In genomic region chr14:50088117-50088515, GRCh38 we compare ENCODE assay signal across 19 cellular contexts. TPM values are rescaled to one million over a fixed set of nuclear protein-coding genes. Genes with fewer than 3 reads are reported as not detected.
DNase-seq lines count a peak whose midpoint lies in the region; ATAC-seq, FAIRE-seq and TF ChIP-seq lines count a peak whose summit lies in the region.
"Had no signal": no experiment of that assay in that cellular context is flagged by ENCODE, and none has a peak within 500 bp of the region (broad histone marks: within the 10 kb centered on the region; RNA-seq: fewer than 3 reads in every experiment).

No MANE protein-coding gene starts in this region.

- peak overlapping the region; percentile 45 for H3K27ac ChIP-seq in KMS-11
- peak overlapping the region; percentile 68 for H3K27ac ChIP-seq in naive thymus-derived CD4-positive, alpha-beta T cell (ENCODE audit: low read depth, low read length)
- no peak overlapping the region for H3K27ac ChIP-seq in left lung
- no peak overlapping the region for H3K27ac ChIP-seq in upper lobe of right lung
- H3K27ac ChIP-seq: breast epithelium, lower lobe of right lung, VCaP had no signal

- H4K20me1 ChIP-seq in KMS-11 (ENCODE audit: insufficient read depth): no peaks in the 10 kb centered on the region

- H3K9ac ChIP-seq in KMS-11: no peak overlapping the region

- peaks cover 4% of the 10 kb centered on the region for H3K27me3 Mint-ChIP-seq in T-helper 2 cell treated with Interferon-gamma antibody and Interleukin-4, amounts not matched to agents 5 μg/mL and 100 μg/mL, for 36 hours (ENCODE audit: low read depth)
- no peaks in the 10 kb centered on the region for H3K27me3 Mint-ChIP-seq in naive thymus-derived CD4-positive, alpha-beta T cell

- ATAC-seq in activated naive CD4-positive, alpha-beta T cell treated with anti-CD3 and anti-CD28 coated beads, Interleukin-2, amount 50 U/mL, for 72 hours: no peak
- ATAC-seq in naive thymus-derived CD4-positive, alpha-beta T cell: no peak
- no peak for ATAC-seq in left lung
- no peak for ATAC-seq in upper lobe of right lung
- ATAC-seq: lower lobe of right lung, sciatic nerve had no signal

- H3K4me1 ChIP-seq in KMS-11 (ENCODE audit: low read depth, poor library complexity, severe bottlenecking) (peaks cover 67% of the 10 kb centered on the region), left lung (no peaks in the 10 kb centered on the region), upper lobe of right lung (peaks cover 3% of the 10 kb centered on the region)
- H3K4me1 ChIP-seq in naive thymus-derived CD4-positive, alpha-beta T cell (ENCODE audit: control insufficient read depth in 2 of 2, insufficient read depth in 2 of 2, low read length in 2 of 2): peaks cover 63 to 86% of the 10 kb centered on the region in 2 donors

- no peaks in the 10 kb centered on the region for H3K9me3 Mint-ChIP-seq in T-helper 2 cell treated with Interferon-gamma antibody and Interleukin-4, amounts not matched to agents 5 μg/mL and 100 μg/mL, for 36 hours
- H3K9me3 Mint-ChIP-seq in activated naive CD4-positive, alpha-beta T cell treated with anti-CD3 and anti-CD28 coated beads, Interleukin-2, amount 50 U/mL, for 72 hours: peaks cover 4 to 5% of the 10 kb centered on the region in 2 donors
- H3K9me3 Mint-ChIP-seq in naive thymus-derived CD4-positive, alpha-beta T cell: no peaks in the 10 kb centered on the region

- H3K4me3 Mint-ChIP-seq in T-helper 2 cell treated with Interferon-gamma antibody and Interleukin-4, amounts not matched to agents 5 μg/mL and 100 μg/mL, for 36 hours: peak overlapping the region; percentile 46
- H3K4me3 Mint-ChIP-seq in naive thymus-derived CD4-positive, alpha-beta T cell: peak overlapping the region in 8 of 10 donors; percentile 46 to 81 (median 67)

- no peak overlapping the region for H2AFZ ChIP-seq in KMS-11 (ENCODE audit: low read depth)

- H3K36me3 Mint-ChIP-seq in T-helper 2 cell treated with Interferon-gamma antibody and Interleukin-4, amounts not matched to agents 5 μg/mL and 100 μg/mL, for 36 hours (ENCODE audit: low read depth): peaks cover 11% of the 10 kb centered on the region
- peaks cover 5 to 20% of the 10 kb centered on the region in 2 donors for H3K36me3 Mint-ChIP-seq in activated naive CD4-positive, alpha-beta T cell treated with anti-CD3 and anti-CD28 coated beads, Interleukin-2, amount 50 U/mL, for 72 hours
- peaks cover 0 to 31% (median 4%) of the 10 kb centered on the region in 5 donors for H3K36me3 Mint-ChIP-seq in naive thymus-derived CD4-positive, alpha-beta T cell

- CTCF ChIA-PET in naive thymus-derived CD4-positive, alpha-beta T cell (lab: Charles Lee): interaction anchor here (0.7 to 3.7 kb wide), 6 partner anchors 14 to 236 kb away, joined by 3 to 18 read pairs (median 10); partner anchors contain the start of gene NEMF

- peak overlapping the region; percentile 61 for H3K4me2 ChIP-seq in KMS-11

- no peaks in the 10 kb centered on the region for H3K9me3 ChIP-seq in naive thymus-derived CD4-positive, alpha-beta T cell (ENCODE audit: control insufficient read depth in 2 of 3, low read length in 3 of 3)
- H3K9me3 ChIP-seq in left lung (no peaks in the 10 kb centered on the region), upper lobe of right lung (no peaks in the 10 kb centered on the region)
- H3K9me3 ChIP-seq: breast epithelium, lower lobe of right lung, stomach had no signal

- peak overlapping the region; percentile 88 for H3K27ac Mint-ChIP-seq in T-helper 2 cell treated with Interferon-gamma antibody and Interleukin-4, amounts not matched to agents 5 μg/mL and 100 μg/mL, for 36 hours
- peak overlapping the region; percentile 0 to 80 for H3K27ac Mint-ChIP-seq in activated naive CD4-positive, alpha-beta T cell treated with anti-CD3 and anti-CD28 coated beads, Interleukin-2, amount 50 U/mL, for 72 hours
- peak overlapping the region; percentile 83 to 94 (median 89) for H3K27ac Mint-ChIP-seq in naive thymus-derived CD4-positive, alpha-beta T cell

- H3K4me3 ChIP-seq in KMS-11 (IDR thresholded peaks at IDR 0.05; ENCODE audit: insufficient read depth, low read depth, low read length): no peak overlapping the region
- H3K4me3 ChIP-seq in naive thymus-derived CD4-positive, alpha-beta T cell (ENCODE audit: low read length): no peak overlapping the region
- no peak overlapping the region for H3K4me3 ChIP-seq in left lung
- no peak overlapping the region for H3K4me3 ChIP-seq in upper lobe of right lung
- H3K4me3 ChIP-seq: breast epithelium, lower lobe of right lung, stomach had no signal

- H3K27me3 ChIP-seq in KMS-11 (ENCODE audit: insufficient read depth, low read depth) (no peaks in the 10 kb centered on the region), left lung (no peaks in the 10 kb centered on the region), upper lobe of right lung (no peaks in the 10 kb centered on the region)
- no peaks in the 10 kb centered on the region for H3K27me3 ChIP-seq in naive thymus-derived CD4-positive, alpha-beta T cell (ENCODE audit: control insufficient read depth in 2 of 2, insufficient read depth in 2 of 2, low read length in 2 of 2)
- H3K27me3 ChIP-seq: breast epithelium, stomach had no signal

- FAIRE-seq in urothelium cell line (lab: Jason Lieb, UNC): no peak
- FAIRE-seq: G401.6 had no signal

- intact Hi-C loops in naive thymus-derived CD4-positive, alpha-beta T cell (cut with micrococcal nuclease): no loop called here
- intact Hi-C loops in left lung (cut with DNase I) (no loop called here), upper lobe of right lung (cut with DNase I) (no loop called here)

- POLR2A ChIA-PET in naive thymus-derived CD4-positive, alpha-beta T cell (lab: Charles Lee): interaction anchor here (0.8 to 22.1 kb wide), 12 partner anchors 12 to 236 kb away, joined by 3 to 328 read pairs (median 7); partner anchors contain the start of genes NEMF and VCPKMT

- TF ChIP-seq CTCF in KMS-11 (conservative IDR thresholded peaks at IDR 0.05; ENCODE audit: low read depth, low read length): no peak
- no peak for TF ChIP-seq CTCF in left lung (IDR thresholded peaks at IDR 0.05)
- TF ChIP-seq CTCF in upper lobe of right lung (IDR thresholded peaks at IDR 0.05): no peak

- no peaks in the 10 kb centered on the region for H3K79me2 ChIP-seq in KMS-11 (ENCODE audit: insufficient read depth, low read depth)

- H3K36me3 ChIP-seq in KMS-11 (ENCODE audit: insufficient read depth) (no peaks in the 10 kb centered on the region), left lung (peaks cover 0 to 14% of the 10 kb centered on the region in 2 donors), upper lobe of right lung (no peaks in the 10 kb centered on the region)
- H3K36me3 ChIP-seq in naive thymus-derived CD4-positive, alpha-beta T cell (ENCODE audit: control insufficient read depth in 2 of 3, insufficient read depth in 3 of 3, low read length in 3 of 3): no peaks in the 10 kb centered on the region
- H3K36me3 ChIP-seq: breast epithelium, lower lobe of right lung had no signal

- peaks cover 67% of the 10 kb centered on the region for H3K4me1 Mint-ChIP-seq in T-helper 2 cell treated with Interferon-gamma antibody and Interleukin-4, amounts not matched to agents 5 μg/mL and 100 μg/mL, for 36 hours (ENCODE audit: low read depth)
- peaks cover 61 to 95% (median 89%) of the 10 kb centered on the region in 7 donors for H3K4me1 Mint-ChIP-seq in naive thymus-derived CD4-positive, alpha-beta T cell

- DNase-seq in T-helper 2 cell treated with Interferon-gamma antibody and Interleukin-4, amounts not matched to agents 5 μg/mL and 100 μg/mL, for 36 hours (ENCODE audit: low spot score): no peak
- DNase-seq in T-helper 2 cell: no peak
- DNase-seq in activated naive CD4-positive, alpha-beta T cell treated with anti-CD3 and anti-CD28 coated beads, Interleukin-2, amount 50 U/mL, for 72 hours (ENCODE audit: low spot score in 2 of 2): no peak
- no peak for DNase-seq in naive thymus-derived CD4-positive, alpha-beta T cell
- DNase-seq in left lung: no peak
- no peak for DNase-seq in urothelium cell line (ENCODE audit: low spot score)
- no peak for DNase-seq in upper lobe of right lung
- DNase-seq: cortex of kidney, GOT3, Kasumi-1, lower lobe of right lung, NCI-H1105, stomach, trophoblast cell had no signal

RNA-seq across cellular contexts. Expression of gene VCPKMT, which starts 28.3 kb away (rescaled TPM):
- 10 to 100 TPM in 1 of 2 donors, 1 to 10 TPM in 1; 6.9 to 18.8 TPM for total RNA-seq in activated naive CD4-positive, alpha-beta T cell treated with anti-CD3 and anti-CD28 coated beads, Interleukin-2, amount 50 U/mL, for 72 hours
- 10 to 100 TPM; 10.3 to 25.9 (median 17.4) TPM for total RNA-seq in naive thymus-derived CD4-positive, alpha-beta T cell
- polyA plus RNA-seq in naive thymus-derived CD4-positive, alpha-beta T cell: 10 to 100 TPM in 1 of 2 donors, 1 to 10 TPM in 1; 7.5 to 13.4 TPM
- total RNA-seq in left lung: 1 to 10 TPM; 5.8 to 9.3 TPM
- total RNA-seq in upper lobe of right lung: 6.2 TPM

Comparison
In these comparisons a context has a peak if more than half of its experiments do, and no peak if none do; other contexts are left out.
1. H3K27ac ChIP-seq: peak in KMS-11 (single experiment) and naive thymus-derived CD4-positive, alpha-beta T cell (single experiment); none in left lung (0 of 2) and upper lobe of right lung (single experiment).
2. Peak in every context shown above with its lines, with median percentiles within 50 percentile points of each other: H3K27ac Mint-ChIP-seq.